In the genomic region with DNA sequence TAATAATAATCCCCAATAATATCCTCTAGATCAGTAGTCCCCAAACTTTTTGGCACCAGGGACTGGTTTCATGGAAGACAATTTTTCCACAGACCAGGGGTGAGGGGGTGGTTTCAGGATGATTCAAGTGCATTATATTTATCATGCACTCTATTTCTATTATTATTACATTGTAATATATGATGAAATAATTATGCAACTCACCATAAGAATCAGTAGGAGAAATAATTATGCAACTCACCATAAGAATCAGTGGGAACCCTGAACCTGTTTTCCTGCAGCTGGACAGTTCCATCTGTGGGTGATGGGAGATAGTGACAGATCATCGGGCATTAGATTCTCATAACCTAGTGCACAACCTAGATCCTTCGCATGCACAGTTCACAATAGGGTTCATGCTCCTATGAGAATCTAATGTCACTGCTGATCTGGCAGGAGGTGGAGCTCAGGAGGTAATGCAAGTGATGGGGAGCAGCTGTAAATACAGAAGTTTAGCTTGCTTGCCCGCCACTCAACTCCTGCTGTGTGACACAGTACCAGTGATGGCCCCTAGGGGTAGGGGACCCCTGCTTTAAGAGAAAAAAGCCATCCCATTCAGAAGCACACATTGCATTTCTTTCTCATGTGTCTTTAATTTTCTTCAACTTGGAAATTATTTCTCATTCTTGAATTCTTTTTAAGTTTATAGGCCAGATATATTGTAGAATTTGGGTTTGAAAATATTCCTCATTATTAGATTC, we compare ENCODE assay signal across 12 cellular contexts. TPM values are rescaled to one million over a fixed set of nuclear protein-coding genes. Genes with fewer than 3 reads are reported as not detected.
DNase-seq lines count a peak whose midpoint lies in the region; ATAC-seq and TF ChIP-seq lines count a peak whose summit lies in the region.
"Had no signal": no experiment of that assay in that cellular context is flagged by ENCODE, and none has a peak within 500 bp of the region (broad histone marks: within the 10 kb centered on the region; RNA-seq: fewer than 3 reads in every experiment).

No MANE protein-coding gene starts in this region.

- 100% methylated on average over 3 of the region's 3 CpGs for WGBS in mammary epithelial cell (ENCODE audit: low coverage, missing lambda C conversion rate)

- H3K4me2 ChIP-seq in mammary epithelial cell (ENCODE audit: insufficient read depth, low read depth, low read length), result no peak overlapping the region

- TF ChIP-seq CTCF in activated CD8-positive, alpha-beta T cell treated with anti-CD3 and anti-CD28 coated beads for 36 hours (IDR thresholded peaks at IDR 0.05), result peak; percentile 13
- TF ChIP-seq CTCF in mammary epithelial cell (conservative IDR thresholded peaks at IDR 0.05 in 1 of 2, IDR thresholded peaks at IDR 0.05 in 1 of 2; ENCODE audit: extremely low read depth in 1 of 2, insufficient read depth in 1 of 2, low read depth in 1 of 2, low read length in 2 of 2) (peak; percentile 1 to 4), type B pancreatic cell (conservative IDR thresholded peaks at IDR 0.05) (peak; percentile 64), Caco-2 (IDR thresholded peaks at IDR 0.05; ENCODE audit: insufficient read depth in 1 of 2, low read depth in 1 of 2, low read length in 1 of 2, severe bottlenecking in 1 of 2, unreplicated experiment in 1 of 2) (peak in 1 of 2 experiments; percentile 14)

- H3K4me1 ChIP-seq in mammary epithelial cell (ENCODE audit: insufficient read depth, low read length) (peaks cover 11% of the 10 kb centered on the region), Caco-2 (peaks cover 19% of the 10 kb centered on the region)

- BruUV-seq in mammary epithelial cell (replicated peaks; lab: Mats Ljungman, UMichigan) (no TSS peak), Caco-2 (replicated peaks; lab: Mats Ljungman, UMichigan) (no TSS peak)

- in situ Hi-C loops in mammary epithelial cell (cut with MboI; ENCODE audit: low sequenced_read_pairs in 2 of 2), result no loop called here

- H3K79me2 ChIP-seq in mammary epithelial cell (ENCODE audit: insufficient read depth, low read length), result no peaks in the 10 kb centered on the region

- no peak overlapping the region for H3K4me3 ChIP-seq in mammary epithelial cell (replicated peaks in 1 of 3; ENCODE audit: insufficient read depth in 1 of 3, low read depth in 2 of 3, low read length in 3 of 3)
- H3K4me3 ChIP-seq in Caco-2 (ENCODE audit: low read depth, low read length), result no peak overlapping the region
- H3K4me3 ChIP-seq: skin epidermis had no signal

- dilution Hi-C loops in mammary epithelial cell (cut with HindIII; ENCODE audit: low sequenced_read_pairs), result no loop called here

- intact Hi-C loops in activated CD8-positive, alpha-beta T cell treated with anti-CD3 and anti-CD28 coated beads for 36 hours (cut with micrococcal nuclease), result no loop called here
- intact Hi-C loops in mammary epithelial cell (cut with micrococcal nuclease) (no loop called here), Caco-2 (cut with micrococcal nuclease; ENCODE audit: unreplicated experiment) (no loop called here)

- no peaks in the 10 kb centered on the region for H3K36me3 ChIP-seq in mammary epithelial cell (ENCODE audit: insufficient read depth, low read length)
- no peaks in the 10 kb centered on the region for H3K36me3 ChIP-seq in Caco-2 (ENCODE audit: control insufficient read depth, insufficient read depth, low read length)

- H3K27me3 ChIP-seq in mammary epithelial cell (ENCODE audit: insufficient read depth, low read length), result no peaks in the 10 kb centered on the region
- no peaks in the 10 kb centered on the region for H3K27me3 ChIP-seq in Caco-2 (replicated peaks; ENCODE audit: control insufficient read depth, insufficient read depth, low read length)

- peak; percentile 4 for DNase-seq in activated CD8-positive, alpha-beta T cell treated with anti-CD3 and anti-CD28 coated beads for 36 hours
- no peak for DNase-seq in activated CD8-positive, alpha-beta T cell treated with anti-CD3 and anti-CD28 coated beads, Interleukin-2, amount 10 ng/mL, durations not matched to agents 7 days and 5 days
- DNase-seq in mammary epithelial cell, result peak; percentile 32
- no peak for DNase-seq in type B pancreatic cell (ENCODE audit: extremely low spot score, unreplicated experiment)
- no peak for DNase-seq in Caco-2
- no peak for DNase-seq in hippocampal formation (lab: John Stamatoyannopoulos, UW)
- DNase-seq in NCI-H526 (lab: John Stamatoyannopoulos, UW), result no peak
- DNase-seq: activated naive CD8-positive, alpha-beta T cell treated with anti-CD3 and anti-CD28 coated beads for 36 hours; effector CD4-positive, alpha-beta T cell; GDM1 had no signal

- CTCF ChIA-PET in activated CD8-positive, alpha-beta T cell treated with anti-CD3 and anti-CD28 coated beads for 36 hours (lab: Charles Lee), result interaction anchor here (0.9 to 1.5 kb wide), 3 partner anchors 8 to 199 kb away, joined by 3 to 6 read pairs (median 3); no protein-coding TSS in a partner anchor
- CTCF ChIA-PET in activated CD8-positive, alpha-beta T cell treated with anti-CD3 and anti-CD28 coated beads, Interleukin-2, amount 10 ng/mL, durations not matched to agents 7 days and 5 days (lab: Charles Lee), result no interaction called here
- CTCF ChIA-PET in mammary epithelial cell (lab: Charles Lee; ENCODE audit: low non-redundant PET), result no interaction called here
- CTCF ChIA-PET in Caco-2 (lab: Charles Lee), result no interaction called here

- H3K9me3 Mint-ChIP-seq in activated CD8-positive, alpha-beta T cell treated with anti-CD3 and anti-CD28 coated beads for 36 hours, result no peaks in the 10 kb centered on the region
- H3K9me3 Mint-ChIP-seq in activated CD8-positive, alpha-beta T cell treated with anti-CD3 and anti-CD28 coated beads, Interleukin-2, amount 10 ng/mL, durations not matched to agents 7 days and 5 days (ENCODE audit: insufficient read depth), result no peaks in the 10 kb centered on the region
- H3K9me3 Mint-ChIP-seq in type B pancreatic cell (no peaks in the 10 kb centered on the region), Caco-2 (ENCODE audit: unreplicated experiment) (no peaks in the 10 kb centered on the region)
- H3K9me3 Mint-ChIP-seq: activated naive CD8-positive, alpha-beta T cell treated with anti-CD3 and anti-CD28 coated beads for 36 hours had no signal

- peaks cover 5% of the 10 kb centered on the region for H3K27me3 Mint-ChIP-seq in activated CD8-positive, alpha-beta T cell treated with anti-CD3 and anti-CD28 coated beads for 36 hours
- H3K27me3 Mint-ChIP-seq in activated CD8-positive, alpha-beta T cell treated with anti-CD3 and anti-CD28 coated beads, Interleukin-2, amount 10 ng/mL, durations not matched to agents 7 days and 5 days (ENCODE audit: low read depth), result peaks cover 5% of the 10 kb centered on the region
- H3K27me3 Mint-ChIP-seq in type B pancreatic cell, result peaks cover 6% of the 10 kb centered on the region
- no peaks in the 10 kb centered on the region for H3K27me3 Mint-ChIP-seq in Caco-2 (ENCODE audit: insufficient read depth, unreplicated experiment)
- H3K27me3 Mint-ChIP-seq: activated naive CD8-positive, alpha-beta T cell treated with anti-CD3 and anti-CD28 coated beads for 36 hours had no signal

- no peak overlapping the region for H2AFZ ChIP-seq in mammary epithelial cell (ENCODE audit: low read depth, low read length)

- no peak overlapping the region for H3K27ac Mint-ChIP-seq in activated CD8-positive, alpha-beta T cell treated with anti-CD3 and anti-CD28 coated beads for 36 hours
- H3K27ac Mint-ChIP-seq in activated CD8-positive, alpha-beta T cell treated with anti-CD3 and anti-CD28 coated beads, Interleukin-2, amount 10 ng/mL, durations not matched to agents 7 days and 5 days, result no peak overlapping the region
- H3K27ac Mint-ChIP-seq in type B pancreatic cell (no peak overlapping the region), Caco-2 (ENCODE audit: unreplicated experiment) (no peak overlapping the region)
- H3K27ac Mint-ChIP-seq: activated naive CD8-positive, alpha-beta T cell treated with anti-CD3 and anti-CD28 coated beads for 36 hours had no signal

- no peak for ATAC-seq in activated CD8-positive, alpha-beta T cell treated with anti-CD3 and anti-CD28 coated beads for 36 hours
- ATAC-seq in activated CD8-positive, alpha-beta T cell treated with anti-CD3 and anti-CD28 coated beads, Interleukin-2, amount 10 ng/mL, durations not matched to agents 7 days and 5 days, result no peak
- ATAC-seq in HG03442 (IDR thresholded peaks at IDR 0.05; ENCODE audit: unreplicated experiment), result peak; percentile 41

- H3K36me3 Mint-ChIP-seq in activated CD8-positive, alpha-beta T cell treated with anti-CD3 and anti-CD28 coated beads for 36 hours (ENCODE audit: low read depth), result no peaks in the 10 kb centered on the region
- no peaks in the 10 kb centered on the region for H3K36me3 Mint-ChIP-seq in activated CD8-positive, alpha-beta T cell treated with anti-CD3 and anti-CD28 coated beads, Interleukin-2, amount 10 ng/mL, durations not matched to agents 7 days and 5 days (ENCODE audit: low read depth)
- H3K36me3 Mint-ChIP-seq in type B pancreatic cell, result no peaks in the 10 kb centered on the region
- no peaks in the 10 kb centered on the region for H3K36me3 Mint-ChIP-seq in Caco-2 (ENCODE audit: insufficient read depth, unreplicated experiment)
- H3K36me3 Mint-ChIP-seq: activated naive CD8-positive, alpha-beta T cell treated with anti-CD3 and anti-CD28 coated beads for 36 hours had no signal

- no peak overlapping the region for H3K27ac ChIP-seq in mammary epithelial cell (ENCODE audit: insufficient read depth, low read depth, low read length)
- H3K27ac ChIP-seq: skin epidermis had no signal

- H3K9me3 ChIP-seq in mammary epithelial cell (replicated peaks; ENCODE audit: insufficient read depth, low read length), result no peaks in the 10 kb centered on the region
- no peaks in the 10 kb centered on the region for H3K9me3 ChIP-seq in Caco-2

- H3K9ac ChIP-seq in mammary epithelial cell (ENCODE audit: insufficient read depth, low read length), result no peak overlapping the region

- H4K20me1 ChIP-seq in mammary epithelial cell (ENCODE audit: insufficient read depth, low read length), result no peaks in the 10 kb centered on the region

- POLR2A ChIA-PET in activated CD8-positive, alpha-beta T cell treated with anti-CD3 and anti-CD28 coated beads for 36 hours (lab: Charles Lee), result no interaction called here
- POLR2A ChIA-PET in activated CD8-positive, alpha-beta T cell treated with anti-CD3 and anti-CD28 coated beads, Interleukin-2, amount 10 ng/mL, durations not matched to agents 7 days and 5 days (lab: Charles Lee), result no interaction called here
- POLR2A ChIA-PET in Caco-2 (lab: Charles Lee), result no interaction called here

- no peaks in the 10 kb centered on the region for H3K4me1 Mint-ChIP-seq in activated CD8-positive, alpha-beta T cell treated with anti-CD3 and anti-CD28 coated beads for 36 hours (ENCODE audit: low read depth)
- no peaks in the 10 kb centered on the region for H3K4me1 Mint-ChIP-seq in activated CD8-positive, alpha-beta T cell treated with anti-CD3 and anti-CD28 coated beads, Interleukin-2, amount 10 ng/mL, durations not matched to agents 7 days and 5 days (ENCODE audit: low read depth)
- H3K4me1 Mint-ChIP-seq in type B pancreatic cell (ENCODE audit: unreplicated experiment), result no peaks in the 10 kb centered on the region
- H3K4me1 Mint-ChIP-seq in Caco-2 (ENCODE audit: low read depth, unreplicated experiment), result peaks cover 8% of the 10 kb centered on the region
- H3K4me1 Mint-ChIP-seq: activated naive CD8-positive, alpha-beta T cell treated with anti-CD3 and anti-CD28 coated beads for 36 hours had no signal

- H3K4me3 Mint-ChIP-seq in activated CD8-positive, alpha-beta T cell treated with anti-CD3 and anti-CD28 coated beads for 36 hours, result no peak overlapping the region
- H3K4me3 Mint-ChIP-seq in activated CD8-positive, alpha-beta T cell treated with anti-CD3 and anti-CD28 coated beads, Interleukin-2, amount 10 ng/mL, durations not matched to agents 7 days and 5 days, result no peak overlapping the region
- H3K4me3 Mint-ChIP-seq in type B pancreatic cell, result no peak overlapping the region
- no peak overlapping the region for H3K4me3 Mint-ChIP-seq in Caco-2 (ENCODE audit: unreplicated experiment)
- H3K4me3 Mint-ChIP-seq: activated naive CD8-positive, alpha-beta T cell treated with anti-CD3 and anti-CD28 coated beads for 36 hours had no signal

RNA-seq across cellular contexts. Expression of gene SH3RF1, which starts 16.0 kb away (rescaled TPM):
- total RNA-seq in activated CD8-positive, alpha-beta T cell treated with anti-CD3 and anti-CD28 coated beads for 36 hours, result under 1 TPM; 0.34 TPM
- total RNA-seq in activated CD8-positive, alpha-beta T cell treated with anti-CD3 and anti-CD28 coated beads, Interleukin-2, amount 10 ng/mL, durations not matched to agents 7 days and 5 days, result under 1 TPM; 0.08 to 0.18 TPM
- total RNA-seq in mammary epithelial cell (10 to 100 TPM; 30.8 to 38.2 TPM), type B pancreatic cell (ENCODE audit: low replicate concordance) (18.8 and 21.6 TPM in 2 replicates), Caco-2 (2022) (25.1 and 28.1 TPM in 2 replicates)
- polyA plus RNA-seq in mammary epithelial cell, result 16.6 TPM
- polyA minus RNA-seq in mammary epithelial cell, result 79.5 TPM

Comparison
In these comparisons a context has a peak if more than half of its experiments do, and no peak if none do; other contexts are left out.
1. DNase-seq: peak in activated CD8-positive, alpha-beta T cell treated with anti-CD3 and anti-CD28 coated beads for 36 hours (single experiment) and mammary epithelial cell (single experiment); none in activated CD8-positive, alpha-beta T cell treated with anti-CD3 and anti-CD28 coated beads, Interleukin-2, amount 10 ng/mL, durations not matched to agents 7 days and 5 days (single experiment), type B pancreatic cell (single experiment), Caco-2 (0 of 2), hippocampal formation (0 of 2) and NCI-H526 (0 of 2).
2. RNA of gene SH3RF1, which starts 16.0 kb away (total RNA-seq): 30.8 to 38.2 TPM in mammary epithelial cell, 25.1 to 28.1 TPM in Caco-2 and 18.8 to 21.6 TPM in type B pancreatic cell; 0.34 TPM in activated CD8-positive, alpha-beta T cell treated with anti-CD3 and anti-CD28 coated beads for 36 hours and 0.08 to 0.18 TPM in activated CD8-positive, alpha-beta T cell treated with anti-CD3 and anti-CD28 coated beads, Interleukin-2, amount 10 ng/mL, durations not matched to agents 7 days and 5 days; every median in the first group is over 10 times any median in the second.